21 cellular contexts compared by ENCODE assay signal in the genomic region with DNA sequence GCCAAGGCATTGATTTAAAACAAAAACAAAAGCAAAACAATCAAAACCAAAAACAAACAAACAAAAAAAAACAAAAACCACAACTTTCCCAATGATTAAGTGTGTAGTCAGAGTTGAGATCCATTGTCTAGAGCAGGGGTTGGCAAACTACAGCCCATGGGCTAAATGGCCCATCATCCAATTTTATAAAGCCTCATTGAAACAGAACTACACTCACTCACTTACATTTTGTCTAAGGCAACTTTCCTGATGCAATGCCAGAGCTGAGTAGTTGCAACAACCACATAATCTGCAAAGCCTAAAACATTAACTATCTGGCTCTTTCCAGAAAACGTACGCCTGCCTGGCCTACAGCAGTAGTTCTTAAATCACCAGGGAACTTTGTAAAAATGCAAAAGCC.
"Had no signal": no experiment of that assay in that cellular context is flagged by ENCODE, and none has a peak within 500 bp of the region (broad histone marks: within the 10 kb centered on the region; RNA-seq: fewer than 3 reads in every experiment).

No MANE protein-coding gene starts in this region.

- H3K4me3 ChIP-seq: esophagus muscularis mucosa, lung, thyroid gland had no signal

- ATAC-seq: activated CD8-positive, alpha-beta T cell treated with anti-CD3 and anti-CD28 coated beads for 36 hours; activated T-helper 17 cell treated with anti-CD3 and anti-CD28 coated beads, Interleukin-2, amount 50 U/mL, for 72 hours; foreskin keratinocyte; T-cell had no signal

- FAIRE-seq: keratinocyte had no signal

- DNase-seq: activated CD4-positive, alpha-beta T cell treated with anti-CD3 and anti-CD28 coated beads, Interleukin-2, amount 10 ng/mL, durations not matched to agents 24 days and 14 days; activated CD4-positive, CD25-positive, alpha-beta regulatory T cell; activated CD8-positive, alpha-beta T cell treated with anti-CD3 and anti-CD28 coated beads for 36 hours; activated naive CD4-positive, alpha-beta T cell; activated naive CD8-positive, alpha-beta T cell treated with anti-CD3 and anti-CD28 coated beads for 36 hours; activated T-cell treated with anti-CD3 and anti-CD28 coated beads, Interleukin-2, amount 50 U/mL, for 1 hour; amygdala; effector CD8-positive, alpha-beta T cell; foreskin keratinocyte; glutamatergic neuron; hypothalamus; midbrain; occipital lobe; posterior cingulate gyrus; stimulated activated naive CD4-positive, alpha-beta T cell; T-cell; thyroid gland had no signal

- H3K27ac ChIP-seq: esophagus muscularis mucosa, foreskin keratinocyte, thyroid gland had no signal

- H3K27me3 ChIP-seq: esophagus muscularis mucosa, thyroid gland had no signal

- H3K36me3 ChIP-seq: esophagus muscularis mucosa, thyroid gland had no signal

- H3K4me1 ChIP-seq: esophagus muscularis mucosa, foreskin keratinocyte, thyroid gland had no signal
